Comparison of ENCODE assay signal across 8 cellular contexts in the genomic region with DNA sequence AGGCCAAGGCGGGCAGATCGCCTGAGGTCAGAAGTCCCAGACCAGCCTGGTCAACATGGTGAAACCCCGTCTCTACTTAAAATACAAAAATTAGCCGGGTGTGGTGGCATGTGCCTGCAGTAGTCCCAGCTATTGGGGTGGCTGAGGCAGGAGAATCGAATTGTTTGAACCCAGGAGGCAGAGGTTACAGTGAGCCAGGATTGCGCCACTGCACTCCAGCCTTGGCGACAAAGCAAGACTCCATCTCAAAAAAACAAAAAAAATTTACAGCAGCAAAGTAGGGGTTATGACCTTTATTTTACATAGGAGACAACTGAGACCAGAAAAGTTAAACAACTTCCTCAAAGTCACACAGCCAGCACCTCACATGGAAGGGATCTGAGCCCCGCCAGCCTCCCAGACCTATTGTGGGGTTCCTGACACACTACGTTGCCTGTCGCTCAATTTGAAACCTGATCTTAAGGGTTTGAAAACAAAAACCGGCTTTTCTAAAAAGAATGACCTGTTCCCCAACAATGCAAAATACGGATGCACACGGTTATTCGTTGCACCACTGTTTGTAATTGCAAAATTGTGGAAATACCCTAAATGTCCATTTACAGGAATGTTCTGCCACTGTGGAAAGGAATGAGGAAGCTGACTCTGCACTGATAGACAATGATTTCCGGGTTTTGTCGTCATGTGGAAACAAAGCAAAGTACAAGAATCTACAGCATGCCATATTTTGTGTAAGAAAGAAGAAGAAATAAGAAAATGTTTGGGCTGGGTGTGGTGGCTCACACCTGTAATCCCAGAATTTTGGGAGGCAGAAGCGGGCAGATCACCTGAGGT.
DNase-seq lines count a peak whose midpoint lies in the region; TF ChIP-seq lines count a peak whose summit lies in the region.
"Had no signal": no experiment of that assay in that cellular context is flagged by ENCODE, and none has a peak within 500 bp of the region (broad histone marks: within the 10 kb centered on the region; RNA-seq: fewer than 3 reads in every experiment).

No MANE protein-coding gene starts in this region.

- intact Hi-C loops in left ventricle myocardium inferior (cut with micrococcal nuclease): no loop called here
- intact Hi-C loops in stomach (cut with DNase I; ENCODE audit: low total_unique reads): no loop called here

- H3K36me3 ChIP-seq in left ventricle myocardium inferior: no peaks in the 10 kb centered on the region
- no peaks in the 10 kb centered on the region for H3K36me3 ChIP-seq in stomach

- H3K9me3 ChIP-seq in left ventricle myocardium inferior (replicated peaks) (no peaks in the 10 kb centered on the region), stomach (no peaks in the 10 kb centered on the region)

- 40 to 52% (median 44%) methylated on average over 17 of the region's 17 CpGs for WGBS in stomach, 5 donors

- H3K27ac ChIP-seq in left ventricle myocardium inferior (replicated peaks) (peak overlapping the region; percentile 23), stomach (peak overlapping the region; percentile 37 to 93 (median 88))

- no peak for TF ChIP-seq EP300 in stomach (IDR thresholded peaks at IDR 0.05)

- peak; percentile 49 for DNase-seq in HT1080 (ENCODE audit: low read depth)
- peak; percentile 28 for DNase-seq in UCSD-AML1 (lab: John Stamatoyannopoulos, UW; ENCODE audit: unreplicated experiment)
- DNase-seq in left ventricle myocardium inferior: no peak
- no peak for DNase-seq in stomach
- no peak for DNase-seq in AML-193 (lab: John Stamatoyannopoulos, UW)
- DNase-seq in NCI-H510A treated with DMSO at 0.1 percent for 48 hours (lab: John Stamatoyannopoulos, UW): no peak
- no peak for DNase-seq in amniotic stem cell (lab: John Stamatoyannopoulos, UW)
- DNase-seq: activated CD8-positive, alpha-beta memory T cell treated with anti-CD3 and anti-CD28 coated beads, Interleukin-2, amount 10 ng/mL, durations not matched to agents 7 days and 5 days had no signal

- peaks cover 10% of the 10 kb centered on the region for H3K27me3 ChIP-seq in left ventricle myocardium inferior (ENCODE audit: low read depth)
- no peaks in the 10 kb centered on the region for H3K27me3 ChIP-seq in stomach

- H3K4me3 ChIP-seq in left ventricle myocardium inferior (no peak overlapping the region), stomach (no peak overlapping the region)

- H3K4me1 ChIP-seq in left ventricle myocardium inferior: peaks cover 10% of the 10 kb centered on the region
- H3K4me1 ChIP-seq in stomach: peaks cover 18 to 62% (median 35%) of the 10 kb centered on the region in 4 donors

- no peak for TF ChIP-seq POLR2A in stomach (IDR thresholded peaks at IDR 0.05)

- no peak for TF ChIP-seq CTCF in left ventricle myocardium inferior (IDR thresholded peaks at IDR 0.05; ENCODE audit: borderline replicate concordance)
- no peak for TF ChIP-seq CTCF in stomach (IDR thresholded peaks at IDR 0.05)

Comparison
In these comparisons a context has a peak if more than half of its experiments do, and no peak if none do; other contexts are left out.
1. DNase-seq: peak in HT1080 (single experiment) and UCSD-AML1 (single experiment); none in left ventricle myocardium inferior (single experiment), stomach (single experiment), AML-193 (0 of 2), NCI-H510A treated with DMSO at 0.1 percent for 48 hours (single experiment) and amniotic stem cell (single experiment).